In the genomic region with DNA sequence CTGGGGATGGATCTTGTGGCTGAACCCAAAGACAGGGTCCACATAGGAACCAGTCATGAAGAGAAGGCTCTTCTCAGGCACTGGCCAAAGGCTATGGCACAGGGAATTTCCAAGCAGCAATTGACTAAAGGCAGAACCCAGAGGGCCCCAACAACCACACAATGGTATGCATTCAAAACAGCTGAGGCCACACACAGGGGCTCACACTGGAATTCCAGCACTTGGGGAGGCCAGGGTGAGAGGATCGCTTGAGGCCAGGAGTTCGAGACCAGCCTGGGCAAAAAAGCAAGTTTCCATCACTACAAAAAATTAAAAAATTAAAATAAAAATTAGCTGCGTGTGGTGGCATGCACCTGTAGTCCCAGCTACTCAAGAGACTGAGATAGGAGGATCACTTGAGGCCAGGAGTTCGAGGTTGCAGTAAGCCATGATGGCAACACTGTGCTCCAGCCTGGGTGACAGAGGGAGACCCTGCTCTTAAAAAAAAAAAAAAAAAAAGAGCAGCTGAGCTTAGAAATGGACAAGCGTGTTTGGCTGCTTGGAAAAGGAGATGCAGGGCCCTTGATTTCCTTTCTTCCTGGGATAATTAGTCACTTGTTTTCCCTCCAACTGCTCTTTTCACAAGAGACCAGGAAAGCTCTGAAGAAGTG, we compare ENCODE assay signal across 11 cellular contexts. TPM values are rescaled to one million over a fixed set of nuclear protein-coding genes. Genes with fewer than 3 reads are reported as not detected.
DNase-seq lines count a peak whose midpoint lies in the region; ATAC-seq, FAIRE-seq and TF ChIP-seq lines count a peak whose summit lies in the region.
"Had no signal": no experiment of that assay in that cellular context is flagged by ENCODE, and none has a peak within 500 bp of the region (broad histone marks: within the 10 kb centered on the region; RNA-seq: fewer than 3 reads in every experiment).

No MANE protein-coding gene starts in this region.

- CTCF ChIA-PET in activated naive CD4-positive, alpha-beta T cell treated with anti-CD3 and anti-CD28 coated beads for 36 hours (lab: Charles Lee), result interaction anchor here (0.6 to 1.9 kb wide), 4 partner anchors 9 to 128 kb away, joined by 3 to 6 read pairs (median 4); no protein-coding TSS in a partner anchor
- CTCF ChIA-PET in GM12878 (lab: Yijun Ruan, JAX), result interaction anchor here (0.6 to 1.9 kb wide), 6 partner anchors 12 to 127 kb away, joined by 3 to 8 read pairs (median 3); no protein-coding TSS in a partner anchor

- no peak overlapping the region for H2AFZ ChIP-seq in GM12878 (ENCODE audit: control insufficient read depth, low read depth, low read length)

- no peaks in the 10 kb centered on the region for H3K9me3 ChIP-seq in GM12878 (replicated peaks; ENCODE audit: control insufficient read depth, insufficient read depth, low read length)
- H3K9me3 ChIP-seq in mucosa of stomach (ENCODE audit: control insufficient read depth, low read length), result no peaks in the 10 kb centered on the region
- H3K9me3 ChIP-seq in tibial nerve, result no peaks in the 10 kb centered on the region
- H3K9me3 ChIP-seq: BE2C had no signal

- WGBS in GM12878 (ENCODE audit: insufficient coverage, insufficient replicate concordance, low lambda C conversion rate, missing lambda C conversion rate), result 80% methylated on average over 5 of the region's 5 CpGs
- 66 to 72% methylated on average over 5 of the region's 5 CpGs for WGBS in tibial nerve, 2 donors

- H3K9ac ChIP-seq in GM12878 (ENCODE audit: control insufficient read depth, insufficient read depth, low read length) (no peak overlapping the region), mucosa of stomach (ENCODE audit: low read length) (peak overlapping the region; percentile 44)

- RAD21 ChIA-PET in GM12878 (lab: Charles Lee; ENCODE audit: unreplicated experiment), result interaction anchor here (0.9 to 1.1 kb wide), 2 partner anchors 42 to 127 kb away, joined by 3 read pairs; no protein-coding TSS in a partner anchor

- POLR2A ChIA-PET in GM12878 (lab: Charles Lee), result interaction anchor here (0.6 to 1.6 kb wide), 5 partner anchors 11 to 43 kb away, joined by 3 to 5 read pairs (median 4); no protein-coding TSS in a partner anchor

- no TSS peak for BruUV-seq in GM12878 (replicated peaks; lab: Mats Ljungman, UMichigan)

- TF ChIP-seq CTCF in GM12878 (IDR thresholded peaks at IDR 0.05 in 2 of 3, conservative IDR thresholded peaks at IDR 0.05 in 1 of 3; ENCODE audit: control insufficient read depth in 2 of 3, extremely low read depth in 1 of 3, insufficient read depth in 1 of 3, low read depth in 3 of 3, low read length in 3 of 3), result no peak
- no peak for TF ChIP-seq CTCF in tibial nerve (IDR thresholded peaks at IDR 0.05)

- no peak for FAIRE-seq in GM12878 (lab: Jason Lieb, UNC)

- H3K27ac ChIP-seq in GM12878 (ENCODE audit: control insufficient read depth, insufficient read depth) (no peak overlapping the region), tibial nerve (peak overlapping the region; percentile 9 to 92 (median 65))

- SMC1A ChIA-PET in GM12878 (lab: Charles Lee; ENCODE audit: uncharacterized antibody, unreplicated experiment), result interaction anchor here (0.9 to 2.4 kb wide), 4 partner anchors 11 to 128 kb away, joined by 3 to 7 read pairs (median 3); no protein-coding TSS in a partner anchor

- peaks cover 88% of the 10 kb centered on the region for H3K4me1 Mint-ChIP-seq in activated naive CD4-positive, alpha-beta T cell treated with anti-CD3 and anti-CD28 coated beads for 36 hours (ENCODE audit: low read depth)

- in situ Hi-C loops in GM12878 (cut with MboI), result no loop called here

- peaks cover 41 to 55% of the 10 kb centered on the region in 2 experiments for H3K36me3 ChIP-seq in GM12878 (ENCODE audit: control insufficient read depth in 2 of 2, insufficient read depth in 2 of 2, low read length in 1 of 2)
- H3K36me3 ChIP-seq in mucosa of stomach (ENCODE audit: control insufficient read depth, insufficient read depth, low read length), result peaks cover 17% of the 10 kb centered on the region
- H3K36me3 ChIP-seq in tibial nerve, result peaks cover 0 to 54% (median 13%) of the 10 kb centered on the region in 3 donors

- H3K27me3 Mint-ChIP-seq in activated naive CD4-positive, alpha-beta T cell treated with anti-CD3 and anti-CD28 coated beads for 36 hours (ENCODE audit: low read depth), result no peaks in the 10 kb centered on the region

- H3K36me3 Mint-ChIP-seq in activated naive CD4-positive, alpha-beta T cell treated with anti-CD3 and anti-CD28 coated beads for 36 hours (ENCODE audit: low read depth), result peaks cover 64% of the 10 kb centered on the region

- no peak overlapping the region for H3K4me2 ChIP-seq in GM12878 (ENCODE audit: control insufficient read depth, insufficient read depth)

- peaks cover 39% of the 10 kb centered on the region for H3K79me2 ChIP-seq in GM12878 (ENCODE audit: control insufficient read depth, insufficient read depth, low read length)

- H3K27ac Mint-ChIP-seq in activated naive CD4-positive, alpha-beta T cell treated with anti-CD3 and anti-CD28 coated beads for 36 hours, result peak overlapping the region; percentile 93

- H3K4me3 Mint-ChIP-seq in activated naive CD4-positive, alpha-beta T cell treated with anti-CD3 and anti-CD28 coated beads for 36 hours, result no peak overlapping the region

- H3K4me3 ChIP-seq in GM12878 (no peak overlapping the region), mucosa of stomach (ENCODE audit: low read length) (no peak overlapping the region), tibial nerve (no peak overlapping the region)

- ATAC-seq in GM12878, result peak; percentile 48; the same call in 2 of the 3 replicates
- ATAC-seq in GM18517 (IDR thresholded peaks at IDR 0.05; ENCODE audit: unreplicated experiment), result no peak
- no peak for ATAC-seq in HG03469 (IDR thresholded peaks at IDR 0.05; ENCODE audit: unreplicated experiment)

- no peak for TF ChIP-seq EP300 in GM12878 (IDR thresholded peaks at IDR 0.05; ENCODE audit: borderline replicate concordance in 1 of 2, control insufficient read depth in 1 of 2, low read depth in 2 of 2, low read length in 2 of 2)
- TF ChIP-seq EP300 in tibial nerve (IDR thresholded peaks at IDR 0.05), result no peak

- no peak for TF ChIP-seq RAD21 in GM12878 (IDR thresholded peaks at IDR 0.05; ENCODE audit: insufficient read depth, low read depth, low read length)

- peaks cover 6% of the 10 kb centered on the region; the same call in 1 of the 2 replicates for H4K20me1 ChIP-seq in GM12878 (ENCODE audit: control insufficient read depth, insufficient read depth)

- no peak for DNase-seq in activated naive CD4-positive, alpha-beta T cell treated with anti-CD3 and anti-CD28 coated beads for 36 hours
- no peak for DNase-seq in activated naive CD4-positive, alpha-beta T cell treated with Interleukin-2 at 50 U/mL for 16 hours
- DNase-seq in GM12878 (ENCODE audit: low read depth, low spot score), result no peak
- DNase-seq in tibial nerve (ENCODE audit: low spot score in 2 of 2), result no peak
- DNase-seq in NCI-H446 (lab: John Stamatoyannopoulos, UW), result no peak
- DNase-seq: activated CD4-positive, CD25-positive, alpha-beta regulatory T cell treated with anti-CD3 and anti-CD28 coated beads, Interleukin-2, amount 50 U/mL, for 72 hours; BE2C; stimulated activated CD4-positive, alpha-beta T cell treated with anti-CD3 and anti-CD28 coated beads, Interleukin-15, amount 100 ng/mL, for 24 hours had no signal

- no peak for TF ChIP-seq POLR2A in GM12878 (IDR thresholded peaks at IDR 0.05; ENCODE audit: low read depth, low read length)
- no peak for TF ChIP-seq POLR2A in tibial nerve (IDR thresholded peaks at IDR 0.05)

- H3K4me1 ChIP-seq in GM12878 (ENCODE audit: control insufficient read depth, insufficient read depth, low read length) (peaks cover 5% of the 10 kb centered on the region; the same call in 1 of the 2 replicates), mucosa of stomach (ENCODE audit: control insufficient read depth, insufficient read depth, low read length) (peaks cover 37% of the 10 kb centered on the region), tibial nerve (peaks cover 0 to 97% (median 71%) of the 10 kb centered on the region in 4 donors)
- H3K4me1 ChIP-seq: BE2C had no signal

- H3K27me3 ChIP-seq in GM12878 (replicated peaks in 1 of 2; ENCODE audit: control insufficient read depth in 2 of 2, insufficient read depth in 2 of 2, low read length in 1 of 2) (no peaks in the 10 kb centered on the region), mucosa of stomach (ENCODE audit: control insufficient read depth, insufficient read depth, low read length) (no peaks in the 10 kb centered on the region), tibial nerve (no peaks in the 10 kb centered on the region)
- H3K27me3 ChIP-seq: BE2C had no signal

- no peaks in the 10 kb centered on the region for H3K9me3 Mint-ChIP-seq in activated naive CD4-positive, alpha-beta T cell treated with anti-CD3 and anti-CD28 coated beads for 36 hours

- intact Hi-C loops in activated naive CD4-positive, alpha-beta T cell treated with anti-CD3 and anti-CD28 coated beads for 36 hours (cut with micrococcal nuclease), result no loop called here
- intact Hi-C loops in GM12878 (cut with micrococcal nuclease; ENCODE audit: unreplicated experiment), result no loop called here

RNA-seq across cellular contexts. Expression of gene MYH9, which starts 44.6 kb away (rescaled TPM):
- total RNA-seq in activated naive CD4-positive, alpha-beta T cell treated with anti-CD3 and anti-CD28 coated beads for 36 hours, result 100 to 1,000 TPM; 574 to 625 TPM
- 209 and 215 TPM in 2 replicates for total RNA-seq in GM12878 (2013; cell fraction: nucleolus; rRNA removed)
- total RNA-seq in GM12878 (2014; rRNA removed) (185 and 216 TPM in 2 replicates), GM12878 (2014; rRNA removed; fragmentation: Illumina TruSeq; extraction: Trizol) (82.8 and 83.1 TPM in 2 replicates), GM12878 (2021) (497 and 525 TPM in 2 replicates), tibial nerve (100 to 1,000 TPM; 361 to 406 (median 386) TPM)
- 79.9 TPM for polyA plus RNA-seq in GM12878 (2011; ENCODE audit: low read depth)
- polyA plus RNA-seq in GM12878 (2011; rRNA removed) (42.4 and 98.6 TPM in 2 replicates), GM12878 (2014; fragmentation: Illumina TruSeq; extraction: Trizol) (123 and 125 TPM in 2 replicates), GM12878 (2014; fragmentation: Nextera tagmentation; extraction: Ambion mirVana) (1 to 10 TPM; 5.1 to 8.1 TPM), GM12878 (2014; rRNA removed) (165 and 198 TPM in 2 replicates), GM12878 (2016; fragmentation: Nextera tagmentation; extraction: Ambion mirVana) (100 to 1,000 TPM; 228 to 236 TPM)
- 51.0 and 59.8 TPM in 2 replicates for polyA plus RNA-seq in GM12878 (2011; cell fraction: cytosol; rRNA removed)
- polyA plus RNA-seq in GM12878 (2011; cell fraction: nucleus; rRNA removed), result 91.7 and 127 TPM in 2 replicates
- polyA plus RNA-seq in GM12878 (2012), result 154 and 166 TPM in 2 replicates
- 168 and 298 TPM in 2 replicates for polyA minus RNA-seq in GM12878 (2011; rRNA and poly(A)+ RNA removed)
- polyA minus RNA-seq in GM12878 (2011; cell fraction: cytosol; rRNA and poly(A)+ RNA removed), result 91.7 and 100 TPM in 2 replicates
- 54.6 and 83.0 TPM in 2 replicates for polyA minus RNA-seq in GM12878 (2011; cell fraction: nucleus; rRNA and poly(A)+ RNA removed)
